ENCODE assay signal across 10 cellular contexts in the genomic region with DNA sequence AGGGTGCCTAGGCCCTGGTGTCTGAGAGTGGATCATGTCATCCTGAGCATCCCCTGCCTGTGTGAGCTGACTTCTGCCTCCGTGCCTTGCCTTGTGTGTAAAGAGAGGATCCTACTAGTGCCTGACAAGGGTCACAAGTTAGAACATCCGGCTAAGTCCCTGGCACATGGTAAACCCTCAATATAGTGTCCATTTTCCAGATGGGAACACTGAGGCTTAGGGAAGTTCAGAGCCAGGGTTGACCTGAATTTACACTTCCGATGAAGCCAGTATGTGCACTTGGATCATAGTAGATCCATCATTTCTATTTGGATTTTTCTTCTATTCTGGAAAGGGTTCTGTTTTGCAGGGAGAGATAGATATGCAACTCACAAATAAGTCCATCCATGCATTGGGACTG. TPM values are rescaled to one million over a fixed set of nuclear protein-coding genes. Genes with fewer than 3 reads are reported as not detected.
"Had no signal": no experiment of that assay in that cellular context is flagged by ENCODE, and none has a peak within 500 bp of the region (broad histone marks: within the 10 kb centered on the region; RNA-seq: fewer than 3 reads in every experiment).

No MANE protein-coding gene starts in this region.

- H3K27ac Mint-ChIP-seq: GM23338, HFFc6 had no signal

- H2AFZ ChIP-seq: GM23338 had no signal

- H3K4me3 Mint-ChIP-seq: GM23338, HFFc6 had no signal

- H3K9me3 ChIP-seq: HAP-1 had no signal

- H3K36me3 ChIP-seq: HAP-1 had no signal

- H3K4me3 ChIP-seq: GM23338, HAP-1 had no signal

- H3K4me1 ChIP-seq: HAP-1 had no signal

- H3K27ac ChIP-seq: HL-60 had no signal

- ATAC-seq: GM23338, HCT116 had no signal

- H3K4me2 ChIP-seq: GM23338 had no signal

- DNase-seq: H7, HFFc6, IMR-90, KBM-7 had no signal

RNA-seq across cellular contexts. Expression of a gene that starts 12.5 kb away (rescaled TPM):
- total RNA-seq: GM23338, H4, HFFc6, HT1080, IMR-90 had no signal
- polyA plus RNA-seq: GM23338, IMR-90 had no signal
